ENCODE assay signal across 21 cellular contexts in the genomic region with DNA sequence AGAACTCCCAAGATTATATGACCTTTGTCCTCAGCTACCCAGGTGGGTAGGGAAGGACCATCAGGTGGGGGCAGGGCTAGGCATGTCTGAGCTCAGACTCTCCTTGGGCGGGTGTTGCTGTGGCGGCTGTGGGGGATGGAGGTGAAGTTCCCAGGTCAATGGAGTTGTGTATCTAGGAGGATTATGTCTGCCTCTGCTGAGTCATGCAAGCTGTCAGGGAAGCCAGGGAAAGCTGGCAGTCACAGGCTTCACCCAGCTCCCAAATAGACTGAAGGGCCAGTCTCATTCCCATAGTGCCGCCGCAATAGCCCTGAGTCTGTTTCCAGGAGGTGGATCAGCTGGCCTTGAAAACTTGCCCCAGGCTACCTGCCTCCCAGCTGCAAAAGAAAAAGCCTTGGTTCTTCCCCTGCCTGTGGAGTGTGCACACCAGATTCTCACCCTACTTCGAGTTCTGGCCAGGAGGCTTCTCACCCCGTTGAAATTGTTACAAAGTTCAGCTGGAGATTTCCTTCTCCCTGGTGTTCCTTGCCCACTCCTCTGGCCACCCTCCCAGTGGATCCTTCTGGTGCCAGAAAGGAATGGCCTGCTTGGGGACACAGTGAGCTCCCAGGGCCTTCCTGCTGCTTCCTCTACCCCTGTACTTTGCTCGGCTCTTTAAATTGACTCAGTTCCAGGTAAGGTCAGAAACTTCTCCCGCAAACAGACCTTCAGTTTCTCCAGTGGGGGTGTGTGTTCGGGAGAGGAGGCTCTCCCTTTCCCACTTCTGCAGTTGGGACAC.
DNase-seq lines count a peak whose midpoint lies in the region; ATAC-seq, FAIRE-seq and TF ChIP-seq lines count a peak whose summit lies in the region.
"Had no signal": no experiment of that assay in that cellular context is flagged by ENCODE, and none has a peak within 500 bp of the region (broad histone marks: within the 10 kb centered on the region; RNA-seq: fewer than 3 reads in every experiment).

No MANE protein-coding gene starts in this region.

- H3K4me1 ChIP-seq in RWPE2 (ENCODE audit: insufficient read depth, poor library complexity, severe bottlenecking) (peaks cover 23% of the 10 kb centered on the region), esophagus squamous epithelium (peaks cover 0 to 45% (median 8%) of the 10 kb centered on the region in 3 donors)
- H3K4me1 ChIP-seq: heart right ventricle, parathyroid adenoma had no signal

- ATAC-seq in RWPE2 (ENCODE audit: low read depth), result peak; percentile 58
- no peak for ATAC-seq in GM19452 (IDR thresholded peaks at IDR 0.05; ENCODE audit: unreplicated experiment)
- ATAC-seq in GM19397 (IDR thresholded peaks at IDR 0.05; ENCODE audit: unreplicated experiment), result no peak
- no peak for ATAC-seq in activated CD8-positive, alpha-beta T cell treated with anti-CD3 and anti-CD28 coated beads, Interleukin-2, amount 10 ng/mL, durations not matched to agents 7 days and 5 days
- ATAC-seq: GM12878, heart right ventricle had no signal

- H3K9me3 ChIP-seq in RWPE2 (ENCODE audit: severe bottlenecking) (no peaks in the 10 kb centered on the region), esophagus squamous epithelium (no peaks in the 10 kb centered on the region)
- H3K9me3 ChIP-seq: heart right ventricle had no signal

- H3K27ac ChIP-seq in RWPE2 (ENCODE audit: poor library complexity, severe bottlenecking) (peak overlapping the region; percentile 37), esophagus squamous epithelium (peak overlapping the region; percentile 49 to 82 (median 79))
- H3K27ac ChIP-seq: heart right ventricle, parathyroid adenoma, VCaP had no signal

- H3K27me3 ChIP-seq in RWPE2 (ENCODE audit: insufficient read depth, poor library complexity, severe bottlenecking) (no peaks in the 10 kb centered on the region), esophagus squamous epithelium (no peaks in the 10 kb centered on the region)
- H3K27me3 ChIP-seq: heart right ventricle had no signal

- H3K4me3 Mint-ChIP-seq in activated CD8-positive, alpha-beta T cell treated with anti-CD3 and anti-CD28 coated beads, Interleukin-2, amount 10 ng/mL, durations not matched to agents 7 days and 5 days, result no peak overlapping the region
- H3K4me3 Mint-ChIP-seq: type B pancreatic cell had no signal

- WGBS in esophagus squamous epithelium, 2 donors, result 44 to 74% methylated on average over 2 to 8 of the region's 9 CpGs

- H3K9me3 Mint-ChIP-seq in activated CD8-positive, alpha-beta T cell treated with anti-CD3 and anti-CD28 coated beads, Interleukin-2, amount 10 ng/mL, durations not matched to agents 7 days and 5 days (ENCODE audit: insufficient read depth), result no peaks in the 10 kb centered on the region
- H3K9me3 Mint-ChIP-seq: type B pancreatic cell had no signal

- H3K27me3 Mint-ChIP-seq in activated CD8-positive, alpha-beta T cell treated with anti-CD3 and anti-CD28 coated beads, Interleukin-2, amount 10 ng/mL, durations not matched to agents 7 days and 5 days (ENCODE audit: low read depth), result peaks cover 4% of the 10 kb centered on the region

- no peaks in the 10 kb centered on the region for H3K36me3 ChIP-seq in RWPE2 (ENCODE audit: low read depth)
- H3K36me3 ChIP-seq in esophagus squamous epithelium, result no peaks in the 10 kb centered on the region
- H3K36me3 ChIP-seq: heart right ventricle had no signal

- CTCF ChIA-PET in activated CD8-positive, alpha-beta T cell treated with anti-CD3 and anti-CD28 coated beads, Interleukin-2, amount 10 ng/mL, durations not matched to agents 7 days and 5 days (lab: Charles Lee), result no interaction called here

- DNase-seq in HT1080 (ENCODE audit: low read depth) (peak; percentile 43), RWPE2 (ENCODE audit: low spot score) (no peak), esophagus squamous epithelium (lab: John Stamatoyannopoulos, UW) (no peak), renal cortical epithelial cell (ENCODE audit: low read depth) (peak; percentile 27), GM12892 (ENCODE audit: insufficient read length) (no peak)
- DNase-seq in activated CD8-positive, alpha-beta T cell treated with anti-CD3 and anti-CD28 coated beads, Interleukin-2, amount 10 ng/mL, durations not matched to agents 7 days and 5 days, result no peak
- DNase-seq: amniotic stem cell; heart right ventricle; Kasumi-1; kidney glomerular epithelial cell; NCI-H1694; NCI-H524 treated with DMSO at 0.1 percent for 48 hours; stimulated activated naive CD4-positive, alpha-beta T cell had no signal

- H3K36me3 Mint-ChIP-seq in activated CD8-positive, alpha-beta T cell treated with anti-CD3 and anti-CD28 coated beads, Interleukin-2, amount 10 ng/mL, durations not matched to agents 7 days and 5 days (ENCODE audit: low read depth), result no peaks in the 10 kb centered on the region
- H3K36me3 Mint-ChIP-seq: type B pancreatic cell had no signal

- no peaks in the 10 kb centered on the region for H3K4me1 Mint-ChIP-seq in activated CD8-positive, alpha-beta T cell treated with anti-CD3 and anti-CD28 coated beads, Interleukin-2, amount 10 ng/mL, durations not matched to agents 7 days and 5 days (ENCODE audit: low read depth)

- no peak for FAIRE-seq in GM12892 (lab: Jason Lieb, UNC)
- FAIRE-seq: colon, GM12878 had no signal

- intact Hi-C loops in esophagus squamous epithelium (cut with DNase I), result no loop called here

- TF ChIP-seq CTCF in RWPE2 (IDR thresholded peaks at IDR 0.05; ENCODE audit: poor library complexity, severe bottlenecking), result no peak
- no peak for TF ChIP-seq CTCF in esophagus squamous epithelium (IDR thresholded peaks at IDR 0.05)

- no peak overlapping the region for H3K27ac Mint-ChIP-seq in activated CD8-positive, alpha-beta T cell treated with anti-CD3 and anti-CD28 coated beads, Interleukin-2, amount 10 ng/mL, durations not matched to agents 7 days and 5 days
- H3K27ac Mint-ChIP-seq: type B pancreatic cell had no signal

- TF ChIP-seq POLR2A in esophagus squamous epithelium (IDR thresholded peaks at IDR 0.05) (no peak), GM12892 (IDR thresholded peaks at IDR 0.05; ENCODE audit: low read depth, low read length) (no peak)

- POLR2A ChIA-PET in activated CD8-positive, alpha-beta T cell treated with anti-CD3 and anti-CD28 coated beads, Interleukin-2, amount 10 ng/mL, durations not matched to agents 7 days and 5 days (lab: Charles Lee), result no interaction called here

- no peak overlapping the region for H3K4me3 ChIP-seq in RWPE2 (ENCODE audit: severe bottlenecking)
- peak overlapping the region in 1 of 4 donors; percentile 10 for H3K4me3 ChIP-seq in esophagus squamous epithelium
- H3K4me3 ChIP-seq: GM12878, heart right ventricle, smooth muscle cell had no signal

Comparison
In these comparisons a context has a peak if more than half of its experiments do, and no peak if none do; other contexts are left out.
1. DNase-seq: peak in HT1080 (single experiment) and renal cortical epithelial cell (single experiment); none in RWPE2 (single experiment), esophagus squamous epithelium (single experiment), activated CD8-positive, alpha-beta T cell treated with anti-CD3 and anti-CD28 coated beads, Interleukin-2, amount 10 ng/mL, durations not matched to agents 7 days and 5 days (single experiment) and GM12892 (single experiment).